Comparison of ENCODE assay signal across 1 cellular context in the genomic region with DNA sequence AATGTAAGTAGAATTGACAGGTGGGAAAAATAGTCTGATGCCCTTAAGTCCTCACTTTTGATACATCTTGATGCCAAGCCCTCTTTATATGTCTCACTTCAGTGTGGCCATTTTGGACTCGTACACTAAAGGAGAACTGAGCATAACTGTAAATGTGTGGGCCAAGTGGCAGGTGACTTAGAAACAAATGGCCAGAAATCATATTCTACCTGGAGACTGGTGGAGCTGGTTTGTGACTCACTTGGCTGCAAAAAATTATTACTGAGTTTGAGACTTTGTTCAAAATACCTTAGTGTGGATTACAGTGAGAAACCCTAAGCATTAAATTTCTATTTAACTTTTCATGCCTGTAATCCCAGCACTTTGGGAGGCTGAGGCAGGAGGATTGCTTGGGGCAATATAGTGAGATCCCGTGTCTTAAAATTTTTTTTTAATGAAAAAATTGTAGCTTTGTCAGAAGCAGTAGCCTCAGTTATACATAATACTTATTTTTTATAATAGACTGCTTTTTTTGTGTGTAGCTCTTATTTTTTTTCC.
TF ChIP-seq lines count a peak whose summit lies in the region.

No MANE protein-coding gene starts in this region.

TF ChIP-seq in GM23338, 12 proteins besides CTCF, POLR2A, EP300 and RAD21 (continued from another document):
- TF ChIP-seq, protein P1, sequence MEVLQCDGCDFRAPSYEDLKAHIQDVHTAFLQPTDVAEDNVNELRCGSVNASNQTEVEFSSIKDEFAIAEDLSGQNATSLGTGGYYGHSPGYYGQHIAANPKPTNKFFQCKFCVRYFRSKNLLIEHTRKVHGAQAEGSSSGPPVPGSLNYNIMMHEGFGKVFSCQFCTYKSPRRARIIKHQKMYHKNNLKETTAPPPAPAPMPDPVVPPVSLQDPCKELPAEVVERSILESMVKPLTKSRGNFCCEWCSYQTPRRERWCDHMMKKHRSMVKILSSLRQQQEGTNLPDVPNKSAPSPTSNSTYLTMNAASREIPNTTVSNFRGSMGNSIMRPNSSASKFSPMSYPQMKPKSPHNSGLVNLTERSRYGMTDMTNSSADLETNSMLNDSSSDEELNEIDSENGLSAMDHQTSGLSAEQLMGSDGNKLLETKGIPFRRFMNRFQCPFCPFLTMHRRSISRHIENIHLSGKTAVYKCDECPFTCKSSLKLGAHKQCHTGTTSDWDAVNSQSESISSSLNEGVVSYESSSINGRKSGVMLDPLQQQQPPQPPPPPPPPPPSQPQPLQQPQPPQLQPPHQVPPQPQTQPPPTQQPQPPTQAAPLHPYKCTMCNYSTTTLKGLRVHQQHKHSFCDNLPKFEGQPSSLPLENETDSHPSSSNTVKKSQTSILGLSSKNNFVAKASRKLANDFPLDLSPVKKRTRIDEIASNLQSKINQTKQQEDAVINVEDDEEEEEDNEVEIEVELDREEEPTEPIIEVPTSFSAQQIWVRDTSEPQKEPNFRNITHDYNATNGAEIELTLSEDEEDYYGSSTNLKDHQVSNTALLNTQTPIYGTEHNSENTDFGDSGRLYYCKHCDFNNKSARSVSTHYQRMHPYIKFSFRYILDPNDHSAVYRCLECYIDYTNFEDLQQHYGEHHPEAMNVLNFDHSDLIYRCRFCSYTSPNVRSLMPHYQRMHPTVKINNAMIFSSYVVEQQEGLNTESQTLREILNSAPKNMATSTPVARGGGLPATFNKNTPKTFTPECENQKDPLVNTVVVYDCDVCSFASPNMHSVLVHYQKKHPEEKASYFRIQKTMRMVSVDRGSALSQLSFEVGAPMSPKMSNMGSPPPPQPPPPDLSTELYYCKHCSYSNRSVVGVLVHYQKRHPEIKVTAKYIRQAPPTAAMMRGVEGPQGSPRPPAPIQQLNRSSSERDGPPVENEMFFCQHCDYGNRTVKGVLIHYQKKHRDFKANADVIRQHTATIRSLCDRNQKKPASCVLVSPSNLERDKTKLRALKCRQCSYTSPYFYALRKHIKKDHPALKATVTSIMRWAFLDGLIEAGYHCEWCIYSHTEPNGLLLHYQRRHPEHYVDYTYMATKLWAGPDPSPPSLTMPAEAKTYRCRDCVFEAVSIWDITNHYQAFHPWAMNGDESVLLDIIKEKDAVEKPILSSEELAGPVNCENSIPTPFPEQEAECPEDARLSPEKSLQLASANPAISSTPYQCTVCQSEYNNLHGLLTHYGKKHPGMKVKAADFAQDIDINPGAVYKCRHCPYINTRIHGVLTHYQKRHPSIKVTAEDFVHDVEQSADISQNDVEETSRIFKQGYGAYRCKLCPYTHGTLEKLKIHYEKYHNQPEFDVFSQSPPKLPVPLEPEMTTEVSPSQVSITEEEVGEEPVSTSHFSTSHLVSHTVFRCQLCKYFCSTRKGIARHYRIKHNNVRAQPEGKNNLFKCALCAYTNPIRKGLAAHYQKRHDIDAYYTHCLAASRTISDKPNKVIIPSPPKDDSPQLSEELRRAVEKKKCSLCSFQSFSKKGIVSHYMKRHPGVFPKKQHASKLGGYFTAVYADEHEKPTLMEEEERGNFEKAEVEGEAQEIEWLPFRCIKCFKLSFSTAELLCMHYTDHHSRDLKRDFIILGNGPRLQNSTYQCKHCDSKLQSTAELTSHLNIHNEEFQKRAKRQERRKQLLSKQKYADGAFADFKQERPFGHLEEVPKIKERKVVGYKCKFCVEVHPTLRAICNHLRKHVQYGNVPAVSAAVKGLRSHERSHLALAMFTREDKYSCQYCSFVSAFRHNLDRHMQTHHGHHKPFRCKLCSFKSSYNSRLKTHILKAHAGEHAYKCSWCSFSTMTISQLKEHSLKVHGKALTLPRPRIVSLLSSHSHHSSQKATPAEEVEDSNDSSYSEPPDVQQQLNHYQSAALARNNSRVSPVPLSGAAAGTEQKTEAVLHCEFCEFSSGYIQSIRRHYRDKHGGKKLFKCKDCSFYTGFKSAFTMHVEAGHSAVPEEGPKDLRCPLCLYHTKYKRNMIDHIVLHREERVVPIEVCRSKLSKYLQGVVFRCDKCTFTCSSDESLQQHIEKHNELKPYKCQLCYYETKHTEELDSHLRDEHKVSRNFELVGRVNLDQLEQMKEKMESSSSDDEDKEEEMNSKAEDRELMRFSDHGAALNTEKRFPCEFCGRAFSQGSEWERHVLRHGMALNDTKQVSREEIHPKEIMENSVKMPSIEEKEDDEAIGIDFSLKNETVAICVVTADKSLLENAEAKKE (CRISPR knock-in tag; IDR thresholded peaks at IDR 0.05), result no peak
- TF ChIP-seq REST (IDR thresholded peaks at IDR 0.05; ENCODE audit: unreplicated experiment) (no peak), JUNB (IDR thresholded peaks at IDR 0.05; ENCODE audit: unreplicated experiment) (no peak), ZNF331 (CRISPR knock-in tag; IDR thresholded peaks at IDR 0.05; ENCODE audit: low read depth) (no peak), EZH2phosphoT487 (IDR thresholded peaks at IDR 0.05; ENCODE audit: unreplicated experiment) (no peak), STAT1 (IDR thresholded peaks at IDR 0.05; ENCODE audit: unreplicated experiment) (no peak), NANOG (IDR thresholded peaks at IDR 0.05; ENCODE audit: borderline replicate concordance) (no peak), ZNF114 (CRISPR knock-in tag; IDR thresholded peaks at IDR 0.05) (no peak), EZH2 (IDR thresholded peaks at IDR 0.05; ENCODE audit: low read depth, unreplicated experiment) (no peak)
